17 cellular contexts compared by ENCODE assay signal in the genomic region with DNA sequence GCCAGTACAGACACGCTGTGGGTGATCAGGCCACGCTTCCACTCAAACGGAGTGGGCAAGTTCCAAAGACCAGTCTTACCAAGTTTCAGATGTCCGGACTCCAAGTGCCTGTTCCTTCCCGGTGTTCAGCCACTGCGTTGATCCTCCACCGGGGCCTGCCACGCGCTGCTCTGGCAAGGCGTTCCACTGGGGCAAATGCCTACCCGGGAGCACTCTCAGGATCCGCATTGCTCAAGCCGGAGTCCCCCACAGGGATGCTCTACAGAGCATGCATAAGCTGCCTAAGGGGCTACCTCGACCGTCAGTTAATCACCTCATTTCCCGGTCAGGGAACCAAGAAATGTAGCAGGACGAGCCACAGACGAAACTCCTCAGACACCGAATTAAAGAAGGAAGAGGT.
"Had no signal": no experiment of that assay in that cellular context is flagged by ENCODE, and none has a peak within 500 bp of the region (broad histone marks: within the 10 kb centered on the region; RNA-seq: fewer than 3 reads in every experiment).

No MANE protein-coding gene starts in this region.

- H3K4me3 ChIP-seq: colonic mucosa, suprapubic skin, thyroid gland, upper lobe of left lung, uterus had no signal

- H3K27me3 ChIP-seq: colonic mucosa, suprapubic skin, thyroid gland, upper lobe of left lung, uterus had no signal

- ATAC-seq: left lobe of liver; naive thymus-derived CD4-positive, alpha-beta T cell; right cardiac atrium; stimulated activated effector memory CD8-positive, alpha-beta T cell treated with anti-CD3 and anti-CD28 coated beads, Interleukin-12 subunit alpha, Interleukin-12 subunit beta, amount 100 ng/mL, for 72 hours; stimulated activated naive CD8-positive, alpha-beta T cell treated with anti-CD3 and anti-CD28 coated beads, Interleukin-15, Interleukin-2, amounts not matched to agents 100 U/mL and 50 U/mL, for 24 hours had no signal

- DNase-seq: colonic mucosa; dermis blood vessel endothelial cell; effector CD4-positive, alpha-beta T cell; foreskin melanocyte; kidney glomerular epithelial cell; mammary epithelial cell; naive thymus-derived CD4-positive, alpha-beta T cell; right cardiac atrium; stimulated activated CD4-positive, alpha-beta T cell treated with anti-CD3 and anti-CD28 coated beads, Interleukin-4, amount 100 ng/mL, for 1 hour; stimulated activated CD8-positive, alpha-beta memory T cell treated with anti-CD3 and anti-CD28 coated beads, Interleukin-4, amount 100 ng/mL, for 48 hours; stimulated activated naive CD8-positive, alpha-beta T cell treated with anti-CD3 and anti-CD28 coated beads, Interleukin-15, Interleukin-2, amounts not matched to agents 100 U/mL and 50 U/mL, for 24 hours; thyroid gland; uterus had no signal

- H3K36me3 ChIP-seq: colonic mucosa, suprapubic skin, thyroid gland, upper lobe of left lung, uterus had no signal

- H3K4me1 ChIP-seq: colonic mucosa, thyroid gland, uterus had no signal

- H3K9me3 ChIP-seq: colonic mucosa, thyroid gland had no signal

- H3K27ac ChIP-seq: colonic mucosa, suprapubic skin, thyroid gland, upper lobe of left lung, uterus had no signal
